Comparison of ENCODE assay signal across 15 cellular contexts in genomic region chr1:59044535-59045121, GRCh38.
A peak's percentile ranks its signal among the peaks of the same experiment; 100 is the strongest.
DNase-seq lines count a peak whose midpoint lies in the region; ATAC-seq and TF ChIP-seq lines count a peak whose summit lies in the region.
"Had no signal": no experiment of that assay in that cellular context is flagged by ENCODE, and none has a peak within 500 bp of the region (broad histone marks: within the 10 kb centered on the region; RNA-seq: fewer than 3 reads in every experiment).

No MANE protein-coding gene starts in this region.

- H3K4me3 Mint-ChIP-seq in activated CD4-positive, alpha-beta T cell treated with anti-CD3 and anti-CD28 coated beads for 36 hours, result no peak overlapping the region

- BruUV-seq in PC-9 (replicated peaks; lab: Mats Ljungman, UMichigan), result no TSS peak

- H3K9me3 Mint-ChIP-seq in activated CD4-positive, alpha-beta T cell treated with anti-CD3 and anti-CD28 coated beads for 36 hours (ENCODE audit: low read depth), result no peaks in the 10 kb centered on the region

- H4K20me1 ChIP-seq in PC-9 (ENCODE audit: insufficient read depth), result no peaks in the 10 kb centered on the region

- intact Hi-C loops in activated CD4-positive, alpha-beta T cell treated with anti-CD3 and anti-CD28 coated beads for 36 hours (cut with DNase I, micrococcal nuclease), result no loop called here
- intact Hi-C loops in PC-9 (cut with micrococcal nuclease; ENCODE audit: unreplicated experiment), result loop anchor here (1.0 to 5.0 kb wide), 3 partner anchors 95 to 383 kb away; partner anchors contain the start of gene JUN
- intact Hi-C loops in esophagus muscularis mucosa (cut with DNase I), result no loop called here
- intact Hi-C loops in sigmoid colon (cut with DNase I), result loop anchor here (5.0 to 10.0 kb wide), 2 partner anchors 72 to 100 kb away; no protein-coding TSS in a partner anchor
- intact Hi-C loops in head of caudate nucleus (cut with DNase I), result no loop called here

- H3K4me3 ChIP-seq in PC-9, result no peak overlapping the region
- no peak overlapping the region for H3K4me3 ChIP-seq in esophagus muscularis mucosa
- no peak overlapping the region for H3K4me3 ChIP-seq in sigmoid colon
- H3K4me3 ChIP-seq: body of pancreas, left lung, tibial nerve had no signal

- no peaks in the 10 kb centered on the region for H3K79me2 ChIP-seq in PC-9 (ENCODE audit: low read depth)

- no peaks in the 10 kb centered on the region for H3K9me2 ChIP-seq in PC-9 (ENCODE audit: insufficient read depth)

- H3F3A ChIP-seq in PC-9 (ENCODE audit: insufficient read depth, low read depth), result peaks cover 6% of the 10 kb centered on the region; the same call in 1 of the 2 replicates

- no peak overlapping the region for H2AFZ ChIP-seq in PC-9

- H3K27me3 ChIP-seq in PC-9 (ENCODE audit: insufficient read depth, low read depth) (no peaks in the 10 kb centered on the region), esophagus muscularis mucosa (no peaks in the 10 kb centered on the region), sigmoid colon (no peaks in the 10 kb centered on the region)
- H3K27me3 ChIP-seq: body of pancreas, left lung, neutrophil, tibial nerve had no signal

- peaks cover 30% of the 10 kb centered on the region for H3K4me1 ChIP-seq in PC-9 (replicated peaks; ENCODE audit: insufficient read depth)
- peaks cover 15 to 25% (median 16%) of the 10 kb centered on the region in 4 donors for H3K4me1 ChIP-seq in esophagus muscularis mucosa
- peaks cover 0 to 40% (median 33%) of the 10 kb centered on the region in 4 donors for H3K4me1 ChIP-seq in sigmoid colon

- no peaks in the 10 kb centered on the region for H3K27me3 Mint-ChIP-seq in activated CD4-positive, alpha-beta T cell treated with anti-CD3 and anti-CD28 coated beads for 36 hours

- no peak for ATAC-seq in activated CD4-positive, alpha-beta T cell treated with anti-CD3 and anti-CD28 coated beads for 36 hours

- CTCF ChIA-PET in activated CD4-positive, alpha-beta T cell treated with anti-CD3 and anti-CD28 coated beads for 36 hours (lab: Charles Lee), result interaction anchor here (0.6 kb wide), 1 partner anchor 15 kb away, joined by 3 read pairs; no protein-coding TSS in a partner anchor
- CTCF ChIA-PET in PC-9 (lab: Charles Lee), result no interaction called here

- peaks cover 27% of the 10 kb centered on the region for H3K4me1 Mint-ChIP-seq in activated CD4-positive, alpha-beta T cell treated with anti-CD3 and anti-CD28 coated beads for 36 hours

- TF ChIP-seq CTCF in PC-9 (conservative IDR thresholded peaks at IDR 0.05) (no peak), esophagus muscularis mucosa (IDR thresholded peaks at IDR 0.05) (no peak), sigmoid colon (IDR thresholded peaks at IDR 0.05) (no peak)

- H3K36me3 ChIP-seq in PC-9 (ENCODE audit: low read depth) (no peaks in the 10 kb centered on the region), esophagus muscularis mucosa (no peaks in the 10 kb centered on the region), sigmoid colon (no peaks in the 10 kb centered on the region)
- H3K36me3 ChIP-seq: left lung, neutrophil, tibial nerve had no signal

- POLR2A ChIA-PET in activated CD4-positive, alpha-beta T cell treated with anti-CD3 and anti-CD28 coated beads for 36 hours (lab: Charles Lee), result no interaction called here
- POLR2A ChIA-PET in PC-9 (lab: Charles Lee; ENCODE audit: unreplicated experiment), result no interaction called here

- H3K9me3 ChIP-seq in PC-9 (ENCODE audit: insufficient read depth, low read depth) (no peaks in the 10 kb centered on the region), esophagus muscularis mucosa (no peaks in the 10 kb centered on the region), sigmoid colon (no peaks in the 10 kb centered on the region)
- H3K9me3 ChIP-seq: body of pancreas, left lung, neutrophil, tibial nerve had no signal

- H3K27ac ChIP-seq in PC-9, result peak overlapping the region; percentile 22; the same call in 1 of the 2 replicates
- peak overlapping the region in 3 of 4 donors; percentile 13 to 37 (median 36) for H3K27ac ChIP-seq in esophagus muscularis mucosa (replicated peaks in 1 of 4)
- peak overlapping the region in 3 of 4 donors; percentile 62 to 77 (median 75) for H3K27ac ChIP-seq in sigmoid colon
- H3K27ac ChIP-seq: body of pancreas, left lung, neutrophil had no signal

- TF ChIP-seq POLR2A in esophagus muscularis mucosa (IDR thresholded peaks at IDR 0.05; ENCODE audit: low read depth) (no peak), sigmoid colon (IDR thresholded peaks at IDR 0.05) (no peak)

- H3K36me3 Mint-ChIP-seq in activated CD4-positive, alpha-beta T cell treated with anti-CD3 and anti-CD28 coated beads for 36 hours (ENCODE audit: low read depth), result no peaks in the 10 kb centered on the region

- no peak for TF ChIP-seq EP300 in esophagus muscularis mucosa (IDR thresholded peaks at IDR 0.05)
- no peak for TF ChIP-seq EP300 in sigmoid colon (IDR thresholded peaks at IDR 0.05)

- no peak for DNase-seq in activated CD4-positive, alpha-beta T cell treated with anti-CD3 and anti-CD28 coated beads for 36 hours
- DNase-seq in activated CD4-positive, alpha-beta T cell treated with anti-CD3 and anti-CD28 coated beads, Interleukin-2, amount 50 U/mL, for 48 hours, result no peak
- DNase-seq in PC-9, result no peak
- no peak for DNase-seq in esophagus muscularis mucosa (ENCODE audit: extremely low spot score)
- DNase-seq in sigmoid colon, result no peak
- DNase-seq in cerebellum (ENCODE audit: low spot score), result no peak
- DNase-seq in cerebellar cortex (ENCODE audit: low spot score), result no peak
- no peak for DNase-seq in head of caudate nucleus
- DNase-seq: DMS 273 treated with DMSO at 0.1 percent for 48 hours, NCI-H187, SHP77 treated with DMSO at 0.1 percent for 48 hours had no signal

- H3K27ac Mint-ChIP-seq in activated CD4-positive, alpha-beta T cell treated with anti-CD3 and anti-CD28 coated beads for 36 hours, result peak overlapping the region; percentile 74

- WGBS in esophagus muscularis mucosa, result 91% methylated on average over 2 of the region's 2 CpGs
- 64 to 80% methylated on average over 2 of the region's 2 CpGs for WGBS in sigmoid colon, 2 donors

- peak overlapping the region; percentile 29; the same call in 1 of the 2 replicates for H3K4me2 ChIP-seq in PC-9

Comparison
In these comparisons a context has a peak if more than half of its experiments do, and no peak if none do; other contexts are left out.
1. H3K27ac ChIP-seq: peak in every context shown above with its lines; median percentile 75 in sigmoid colon; 36 in esophagus muscularis mucosa; 22 in PC-9.
2. intact Hi-C loops: an anchor here in PC-9 (1.0 to 5.0 kb wide) and sigmoid colon (5.0 to 10.0 kb wide); none called in activated CD4-positive, alpha-beta T cell treated with anti-CD3 and anti-CD28 coated beads for 36 hours, esophagus muscularis mucosa and head of caudate nucleus.